ENCODE assay signal across 1 cellular context in the genomic region with DNA sequence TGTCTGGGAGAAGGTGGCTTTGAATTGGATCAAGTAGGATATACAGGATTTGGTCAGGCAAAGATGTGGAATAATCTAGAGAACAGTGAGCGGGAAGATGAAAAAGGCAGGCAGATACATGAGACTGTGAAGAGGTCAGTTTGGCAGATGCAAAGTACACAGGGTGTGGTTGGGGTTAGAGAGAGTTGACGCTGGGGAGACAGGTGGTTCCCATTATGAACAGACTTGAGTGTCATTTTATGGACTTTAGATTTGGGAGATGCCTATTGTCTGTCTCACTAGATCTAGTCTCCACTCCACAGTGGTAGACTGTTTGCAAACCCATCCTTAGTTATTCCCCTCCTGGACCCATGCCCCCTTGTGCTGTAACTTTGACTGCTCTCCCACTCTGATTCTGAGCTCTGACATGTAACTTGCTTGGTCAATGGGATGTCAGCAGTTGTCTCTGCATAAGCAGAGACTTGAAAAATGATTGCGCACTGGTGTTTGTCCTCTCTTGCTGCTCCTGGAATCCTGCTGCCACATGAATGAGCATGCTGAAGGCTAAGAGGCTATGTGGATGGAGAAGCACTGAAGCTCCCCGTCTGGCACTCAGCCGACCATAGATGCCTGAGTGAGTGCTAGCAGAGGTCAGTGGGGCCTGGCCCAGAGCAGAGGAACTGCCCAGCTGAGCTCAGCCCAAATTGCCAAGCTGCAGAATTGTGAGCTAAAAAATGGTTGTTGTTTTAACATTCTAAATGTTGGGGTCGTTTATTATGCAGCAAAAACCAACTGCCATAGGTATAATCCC.
TF ChIP-seq lines count a peak whose summit lies in the region.

No MANE protein-coding gene starts in this region.

TF ChIP-seq in A549, 52 proteins besides CTCF, POLR2A, EP300 and RAD21 (continued from another document):
- TF ChIP-seq, protein P1, sequence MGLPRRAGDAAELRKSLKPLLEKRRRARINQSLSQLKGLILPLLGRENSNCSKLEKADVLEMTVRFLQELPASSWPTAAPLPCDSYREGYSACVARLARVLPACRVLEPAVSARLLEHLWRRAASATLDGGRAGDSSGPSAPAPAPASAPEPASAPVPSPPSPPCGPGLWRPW (IDR thresholded peaks at IDR 0.05) = no peak
- TF ChIP-seq SREBF2 (IDR thresholded peaks at IDR 0.05) (no peak), HOXB13 (CRISPR knock-in tag; IDR thresholded peaks at IDR 0.05; ENCODE audit: low read depth) (no peak), ZNF302 (CRISPR knock-in tag; IDR thresholded peaks at IDR 0.05) (no peak), EHF (CRISPR knock-in tag; IDR thresholded peaks at IDR 0.05) (no peak), NPAS2 (CRISPR knock-in tag; IDR thresholded peaks at IDR 0.05; ENCODE audit: borderline replicate concordance) (no peak), HOXB5 (CRISPR knock-in tag; IDR thresholded peaks at IDR 0.05) (no peak), HEYL (CRISPR knock-in tag; IDR thresholded peaks at IDR 0.05) (no peak), FOSB (CRISPR knock-in tag; IDR thresholded peaks at IDR 0.05) (no peak), EHMT2 (IDR thresholded peaks at IDR 0.05; ENCODE audit: low read depth) (no peak), TFCP2L1 (CRISPR knock-in tag; IDR thresholded peaks at IDR 0.05) (no peak)
- TF ChIP-seq, protein P2, sequence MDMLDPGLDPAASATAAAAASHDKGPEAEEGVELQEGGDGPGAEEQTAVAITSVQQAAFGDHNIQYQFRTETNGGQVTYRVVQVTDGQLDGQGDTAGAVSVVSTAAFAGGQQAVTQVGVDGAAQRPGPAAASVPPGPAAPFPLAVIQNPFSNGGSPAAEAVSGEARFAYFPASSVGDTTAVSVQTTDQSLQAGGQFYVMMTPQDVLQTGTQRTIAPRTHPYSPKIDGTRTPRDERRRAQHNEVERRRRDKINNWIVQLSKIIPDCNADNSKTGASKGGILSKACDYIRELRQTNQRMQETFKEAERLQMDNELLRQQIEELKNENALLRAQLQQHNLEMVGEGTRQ (IDR thresholded peaks at IDR 0.05) = no peak
- TF ChIP-seq, protein P3, sequence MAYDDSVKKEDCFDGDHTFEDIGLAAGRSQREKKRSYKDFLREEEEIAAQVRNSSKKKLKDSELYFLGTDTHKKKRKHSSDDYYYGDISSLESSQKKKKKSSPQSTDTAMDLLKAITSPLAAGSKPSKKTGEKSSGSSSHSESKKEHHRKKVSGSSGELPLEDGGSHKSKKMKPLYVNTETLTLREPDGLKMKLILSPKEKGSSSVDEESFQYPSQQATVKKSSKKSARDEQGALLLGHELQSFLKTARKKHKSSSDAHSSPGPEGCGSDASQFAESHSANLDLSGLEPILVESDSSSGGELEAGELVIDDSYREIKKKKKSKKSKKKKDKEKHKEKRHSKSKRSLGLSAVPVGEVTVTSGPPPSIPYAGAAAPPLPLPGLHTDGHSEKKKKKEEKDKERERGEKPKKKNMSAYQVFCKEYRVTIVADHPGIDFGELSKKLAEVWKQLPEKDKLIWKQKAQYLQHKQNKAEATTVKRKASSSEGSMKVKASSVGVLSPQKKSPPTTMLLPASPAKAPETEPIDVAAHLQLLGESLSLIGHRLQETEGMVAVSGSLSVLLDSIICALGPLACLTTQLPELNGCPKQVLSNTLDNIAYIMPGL (CRISPR knock-in tag; IDR thresholded peaks at IDR 0.05; ENCODE audit: borderline replicate concordance) = no peak
